ENCODE assay signal across 8 cellular contexts in the genomic region with DNA sequence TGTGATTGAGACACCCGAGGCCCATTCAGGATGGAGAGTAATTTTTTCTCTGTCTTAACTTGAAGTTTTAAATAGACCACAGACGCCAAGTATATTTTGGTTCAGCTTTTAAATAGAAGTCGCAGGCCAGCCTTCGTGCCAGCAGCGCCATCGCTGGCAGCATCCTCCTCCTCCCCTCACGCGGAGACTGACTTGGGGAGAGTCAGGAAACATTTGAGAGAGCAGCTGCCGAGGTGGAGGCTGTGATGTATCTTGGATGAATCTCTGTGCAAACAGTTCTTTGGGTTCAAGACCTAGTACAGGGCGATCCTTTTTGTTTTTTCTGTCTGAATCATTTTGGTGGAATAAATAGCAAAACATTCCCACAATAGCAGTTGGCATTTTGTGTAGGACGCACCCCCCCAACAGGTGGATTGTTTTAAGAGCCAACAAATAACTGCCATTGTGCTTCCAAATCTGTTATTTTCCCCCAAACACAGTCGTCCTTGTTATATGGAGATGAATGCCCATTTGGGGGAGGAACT. TPM values are rescaled to one million over a fixed set of nuclear protein-coding genes. Genes with fewer than 3 reads are reported as not detected.
DNase-seq lines count a peak whose midpoint lies in the region; ATAC-seq, FAIRE-seq and TF ChIP-seq lines count a peak whose summit lies in the region.

No MANE protein-coding gene starts in this region.

- H3K27ac ChIP-seq in CD8-positive, alpha-beta T cell (ENCODE audit: low read depth, low read length) = peak overlapping the region; percentile 42
- peak overlapping the region; percentile 53; the same call in 1 of the 2 replicates for H3K27ac ChIP-seq in GM12878 (ENCODE audit: control insufficient read depth, insufficient read depth)
- peak overlapping the region; percentile 85 to 90 (median 88) for H3K27ac ChIP-seq in sigmoid colon

- peaks cover 15% of the 10 kb centered on the region for H3K4me1 ChIP-seq in CD8-positive, alpha-beta T cell (ENCODE audit: insufficient read depth, low read length)
- H3K4me1 ChIP-seq in GM12878 (ENCODE audit: control insufficient read depth, insufficient read depth, low read length) (peaks cover 7% of the 10 kb centered on the region; the same call in 1 of the 2 replicates), sigmoid colon (peaks cover 0 to 18% (median 12%) of the 10 kb centered on the region in 4 donors)

- no peak for TF ChIP-seq EP300 in GM12878 (IDR thresholded peaks at IDR 0.05; ENCODE audit: borderline replicate concordance in 1 of 2, control insufficient read depth in 1 of 2, low read depth in 2 of 2, low read length in 2 of 2)
- no peak for TF ChIP-seq EP300 in sigmoid colon (IDR thresholded peaks at IDR 0.05)

- CTCF ChIA-PET in CD8-positive, alpha-beta T cell (lab: Charles Lee) = interaction anchor here (1.1 to 1.9 kb wide), 4 partner anchors 8 to 274 kb away, joined by 3 to 5 read pairs (median 4); no protein-coding TSS in a partner anchor
- CTCF ChIA-PET in GM12878 (lab: Yijun Ruan, JAX) = interaction anchor here (1.0 to 5.3 kb wide), 12 partner anchors 9 to 517 kb away, joined by 3 to 75 read pairs (median 5); partner anchors contain the start of gene PICK1

- peak overlapping the region; percentile 87 for H3K4me3 Mint-ChIP-seq in CD8-positive, alpha-beta T cell

- BruUV-seq in GM12878 (replicated peaks; lab: Mats Ljungman, UMichigan) = TSS peak; percentile 94

- peak overlapping the region; percentile 97 for H2AFZ ChIP-seq in GM12878 (ENCODE audit: control insufficient read depth, low read depth, low read length)

- no peaks in the 10 kb centered on the region for H3K36me3 Mint-ChIP-seq in CD8-positive, alpha-beta T cell

- H3K27me3 Mint-ChIP-seq in CD8-positive, alpha-beta T cell (ENCODE audit: low read depth) = no peaks in the 10 kb centered on the region

- peak overlapping the region; percentile 78 for H3K27ac Mint-ChIP-seq in CD8-positive, alpha-beta T cell

- H3K9ac ChIP-seq in GM12878 (ENCODE audit: control insufficient read depth, insufficient read depth, low read length) = peak overlapping the region; percentile 59

- SMC1A ChIA-PET in GM12878 (lab: Charles Lee; ENCODE audit: uncharacterized antibody, unreplicated experiment) = interaction anchor here (0.7 to 2.9 kb wide), 9 partner anchors 29 to 518 kb away, joined by 3 to 22 read pairs (median 3); no protein-coding TSS in a partner anchor

- no peaks in the 10 kb centered on the region for H3K9me3 ChIP-seq in CD8-positive, alpha-beta T cell (ENCODE audit: low read length)
- no peaks in the 10 kb centered on the region for H3K9me3 ChIP-seq in GM12878 (replicated peaks; ENCODE audit: control insufficient read depth, insufficient read depth, low read length)
- H3K9me3 ChIP-seq in sigmoid colon = no peaks in the 10 kb centered on the region

- no peak for TF ChIP-seq POLR2A in GM12878 (IDR thresholded peaks at IDR 0.05; ENCODE audit: low read depth, low read length)
- no peak for TF ChIP-seq POLR2A in sigmoid colon (IDR thresholded peaks at IDR 0.05)

- H3K27me3 ChIP-seq in CD8-positive, alpha-beta T cell (ENCODE audit: insufficient read depth, low read length) = no peaks in the 10 kb centered on the region
- H3K27me3 ChIP-seq in GM12878 (replicated peaks in 1 of 2; ENCODE audit: control insufficient read depth in 2 of 2, insufficient read depth in 2 of 2, low read length in 1 of 2) (no peaks in the 10 kb centered on the region), sigmoid colon (no peaks in the 10 kb centered on the region)

- under 1% methylated on average over 12 of the region's 12 CpGs for WGBS in GM12878 (ENCODE audit: insufficient coverage, insufficient replicate concordance, low lambda C conversion rate, missing lambda C conversion rate)
- WGBS in sigmoid colon, 2 donors = 2 to 4% methylated on average over 12 of the region's 12 CpGs

- H4K20me1 ChIP-seq in GM12878 (ENCODE audit: control insufficient read depth, insufficient read depth) = no peaks in the 10 kb centered on the region

- in situ Hi-C loops in GM12878 (cut with MboI) = loop anchor here (5.0 kb wide), 1 partner anchor 519 kb away; no protein-coding TSS in a partner anchor

- intact Hi-C loops in CD8-positive, alpha-beta T cell (cut with DNase I, micrococcal nuclease) = loop anchor here (1.0 to 5.0 kb wide), 15 partner anchors 39 to 514 kb away; partner anchors contain the start of genes CBY1 (in 2 of the 2), DDX17 (in 2 of the 2), FAM227A (in 2 of the 2) and PICK1 (in 2 of the 2)
- intact Hi-C loops in GM12878 (cut with micrococcal nuclease; ENCODE audit: unreplicated experiment) (loop anchor here (1.0 to 10.0 kb wide), 5 partner anchors 66 to 514 kb away; partner anchors contain the start of gene PICK1), sigmoid colon (cut with DNase I) (loop anchor here (1.0 to 5.0 kb wide), 5 partner anchors 64 to 518 kb away; partner anchors contain the start of gene KDELR3)

- no peak for TF ChIP-seq CTCF in CD8-positive, alpha-beta T cell (IDR thresholded peaks at IDR 0.05)
- peak in 2 of 3 experiments; percentile 7 to 18; a peak in 2 of 6 replicates for TF ChIP-seq CTCF in GM12878 (IDR thresholded peaks at IDR 0.05 in 2 of 3, conservative IDR thresholded peaks at IDR 0.05 in 1 of 3; ENCODE audit: control insufficient read depth in 2 of 3, extremely low read depth in 1 of 3, insufficient read depth in 1 of 3, low read depth in 3 of 3, low read length in 3 of 3)
- no peak for TF ChIP-seq CTCF in sigmoid colon (IDR thresholded peaks at IDR 0.05)

- H3K4me2 ChIP-seq in GM12878 (ENCODE audit: control insufficient read depth, insufficient read depth) = peak overlapping the region; percentile 96

- RAD21 ChIA-PET in GM12878 (lab: Charles Lee; ENCODE audit: unreplicated experiment) = interaction anchor here (0.7 to 4.9 kb wide), 8 partner anchors 68 to 518 kb away, joined by 3 to 49 read pairs (median 3); no protein-coding TSS in a partner anchor

- H3K36me3 ChIP-seq in CD8-positive, alpha-beta T cell (ENCODE audit: insufficient read depth, low read length) = no peaks in the 10 kb centered on the region
- H3K36me3 ChIP-seq in GM12878 (ENCODE audit: control insufficient read depth in 2 of 2, insufficient read depth in 2 of 2, low read length in 1 of 2) (no peaks in the 10 kb centered on the region), sigmoid colon (no peaks in the 10 kb centered on the region)

- DNase-seq in CD8-positive, alpha-beta T cell = peak in 6 of 7 experiments; percentile 7 to 60 (median 40)
- DNase-seq in SW480 (ENCODE audit: low spot score) (peak; percentile 25), GM12878 (ENCODE audit: low read depth, low spot score) (no peak), sigmoid colon (peak; percentile 77)

- H3K4me3 ChIP-seq in CD8-positive, alpha-beta T cell (ENCODE audit: low read depth, low read length) = peak overlapping the region; percentile 54
- peak overlapping the region; percentile 74 for H3K4me3 ChIP-seq in GM12878
- H3K4me3 ChIP-seq in iPS-11a (ENCODE audit: low read depth, low read length) = peak overlapping the region; percentile 61
- peak overlapping the region; percentile 56 to 75 (median 68) for H3K4me3 ChIP-seq in sigmoid colon

- no peaks in the 10 kb centered on the region for H3K9me3 Mint-ChIP-seq in CD8-positive, alpha-beta T cell

- no peak for TF ChIP-seq RAD21 in GM12878 (IDR thresholded peaks at IDR 0.05; ENCODE audit: insufficient read depth, low read depth, low read length)

- H3K79me2 ChIP-seq in GM12878 (ENCODE audit: control insufficient read depth, insufficient read depth, low read length) = no peaks in the 10 kb centered on the region

- no peak for FAIRE-seq in GM12878 (lab: Jason Lieb, UNC)

- POLR2A ChIA-PET in CD8-positive, alpha-beta T cell (lab: Charles Lee) = interaction anchor here (1.0 kb wide), 1 partner anchor 111 kb away, joined by 3 read pairs; the partner anchor contains the start of gene TOMM22
- POLR2A ChIA-PET in GM12878 (lab: Charles Lee) = interaction anchor here (0.6 to 2.1 kb wide), 5 partner anchors 25 to 519 kb away, joined by 3 to 5 read pairs (median 3); no protein-coding TSS in a partner anchor

- H3K4me1 Mint-ChIP-seq in CD8-positive, alpha-beta T cell (ENCODE audit: low read depth) = peaks cover 17% of the 10 kb centered on the region

- peak; percentile 14 for ATAC-seq in CD8-positive, alpha-beta T cell
- ATAC-seq in HG02678 (IDR thresholded peaks at IDR 0.05; ENCODE audit: unreplicated experiment) = peak; percentile 22
- peak; percentile 47 for ATAC-seq in GM12878
- ATAC-seq in GM18520 (IDR thresholded peaks at IDR 0.05; ENCODE audit: unreplicated experiment) = no peak
- no peak for ATAC-seq in HG03457 (IDR thresholded peaks at IDR 0.05; ENCODE audit: unreplicated experiment)

RNA-seq across cellular contexts. Expression of gene DMC1, which starts 0.9 kb away (rescaled TPM):
- total RNA-seq in CD8-positive, alpha-beta T cell = under 1 TPM in 1 of 2 experiments, not detected in 1; 0.27 TPM
- total RNA-seq in GM12878 (2013; cell fraction: nucleolus; rRNA removed) = 3.5 and 5.6 TPM in 2 replicates
- total RNA-seq in GM12878 (2014; rRNA removed) (1.0 and 10.8 TPM in 2 replicates), GM12878 (2014; rRNA removed; fragmentation: Illumina TruSeq; extraction: Trizol) (6.0 and 6.7 TPM in 2 replicates), GM12878 (2021) (2.2 and 2.7 TPM in 2 replicates), sigmoid colon (10 to 100 TPM in 1 of 4 donors, 1 to 10 TPM in 2, under 1 TPM in 1; 0.68 to 43.3 (median 3.8) TPM)
- 1.2 TPM for polyA plus RNA-seq in GM12878 (2011; ENCODE audit: low read depth)
- polyA plus RNA-seq in GM12878 (2011; rRNA removed) (5.9 and 10.5 TPM in 2 replicates), GM12878 (2014; fragmentation: Illumina TruSeq; extraction: Trizol) (2.4 and 5.5 TPM in 2 replicates), GM12878 (2014; fragmentation: Nextera tagmentation; extraction: Ambion mirVana) (1 to 10 TPM; 1.5 to 3.5 TPM), GM12878 (2014; rRNA removed) (19.0 and 21.0 TPM in 2 replicates), GM12878 (2016; fragmentation: Nextera tagmentation; extraction: Ambion mirVana) (1 to 10 TPM; 3.8 to 5.3 TPM), sigmoid colon (10 to 100 TPM in 1 of 3 donors, under 1 TPM in 1, not detected in 1; 0.93 to 18.0 TPM)
- 7.8 and 13.1 TPM in 2 replicates for polyA plus RNA-seq in GM12878 (2011; cell fraction: cytosol; rRNA removed)
- polyA plus RNA-seq in GM12878 (2011; cell fraction: nucleus; rRNA removed) = 3.4 and 5.6 TPM in 2 replicates
- 2.8 and 7.7 TPM in 2 replicates for polyA plus RNA-seq in GM12878 (2012)
- 4.8 and 11.9 TPM in 2 replicates for polyA minus RNA-seq in GM12878 (2011; rRNA and poly(A)+ RNA removed)
- polyA minus RNA-seq in GM12878 (2011; cell fraction: cytosol; rRNA and poly(A)+ RNA removed) = 5.2 and 7.6 TPM in 2 replicates
- polyA minus RNA-seq in GM12878 (2011; cell fraction: nucleus; rRNA and poly(A)+ RNA removed) = 0.85 and 7.3 TPM in 2 replicates

Comparison
In these comparisons a context has a peak if more than half of its experiments do, and no peak if none do; other contexts are left out.
1. ATAC-seq: peak in CD8-positive, alpha-beta T cell (single experiment), HG02678 (single experiment) and GM12878 (single experiment); none in GM18520 (single experiment) and HG03457 (single experiment).
2. CTCF ChIP-seq: peak in GM12878 (2 of 3); none in CD8-positive, alpha-beta T cell (single experiment) and sigmoid colon (0 of 4).
3. Peak in every context shown above with its lines, with median percentiles within 50 percentile points of each other: H3K27ac ChIP-seq and H3K4me3 ChIP-seq.